ENCODE assay signal across 8 cellular contexts in the genomic region with DNA sequence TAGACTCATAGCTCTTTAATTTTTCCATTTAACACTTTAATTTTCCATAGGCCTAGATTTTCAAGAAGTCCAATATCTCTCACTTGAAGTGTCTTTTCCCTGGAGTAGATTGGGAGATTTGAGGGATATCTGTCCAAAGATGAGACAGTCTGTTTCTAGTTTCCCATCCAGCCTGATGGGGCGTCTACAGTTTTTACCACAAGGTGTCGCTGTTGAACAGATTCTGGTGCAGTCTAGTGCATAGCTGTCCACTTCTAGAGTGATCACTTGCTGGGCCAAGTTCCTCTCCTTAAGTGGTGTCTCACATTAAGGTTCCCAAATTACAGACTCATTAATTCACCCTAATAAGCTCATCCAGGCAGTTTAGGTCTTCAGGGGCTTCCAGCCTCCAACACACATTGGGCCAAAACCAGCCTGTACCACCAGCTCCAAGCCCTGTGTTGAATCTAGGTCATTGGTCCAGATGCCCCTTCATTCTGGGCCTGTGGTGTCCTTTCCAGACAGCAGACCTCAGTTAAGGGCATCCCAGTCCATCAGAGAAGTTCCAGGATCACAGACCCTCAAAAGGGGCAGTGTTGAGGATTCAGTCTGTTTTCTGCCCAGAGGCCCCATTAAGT.
DNase-seq lines count a peak whose midpoint lies in the region; ATAC-seq and TF ChIP-seq lines count a peak whose summit lies in the region.

No MANE protein-coding gene starts in this region.

- peaks cover 11% of the 10 kb centered on the region for H3K9me3 Mint-ChIP-seq in stimulated activated effector memory CD8-positive, alpha-beta T cell treated with anti-CD3 and anti-CD28 coated beads, Interleukin-12 subunit alpha, Interleukin-12 subunit beta, amount 100 ng/mL, for 72 hours

- H3K36me3 ChIP-seq in MM.1S (replicated peaks; ENCODE audit: insufficient read depth, low read length) = peaks cover 16% of the 10 kb centered on the region

- no peak overlapping the region for H3K4me3 Mint-ChIP-seq in stimulated activated effector memory CD8-positive, alpha-beta T cell treated with anti-CD3 and anti-CD28 coated beads, Interleukin-12 subunit alpha, Interleukin-12 subunit beta, amount 100 ng/mL, for 72 hours

- peak overlapping the region; percentile 74 for H3K27ac Mint-ChIP-seq in stimulated activated effector memory CD8-positive, alpha-beta T cell treated with anti-CD3 and anti-CD28 coated beads, Interleukin-12 subunit alpha, Interleukin-12 subunit beta, amount 100 ng/mL, for 72 hours

- no peak overlapping the region for H3K4me2 ChIP-seq in MM.1S (ENCODE audit: low read depth, low read length)

- ATAC-seq in stimulated activated effector memory CD8-positive, alpha-beta T cell treated with anti-CD3 and anti-CD28 coated beads, Interleukin-12 subunit alpha, Interleukin-12 subunit beta, amount 100 ng/mL, for 72 hours = peak; percentile 22
- ATAC-seq in GM21367 (IDR thresholded peaks at IDR 0.05; ENCODE audit: unreplicated experiment) = no peak

- peaks cover 77% of the 10 kb centered on the region for H3K36me3 Mint-ChIP-seq in stimulated activated effector memory CD8-positive, alpha-beta T cell treated with anti-CD3 and anti-CD28 coated beads, Interleukin-12 subunit alpha, Interleukin-12 subunit beta, amount 100 ng/mL, for 72 hours

- H3K4me3 ChIP-seq in MM.1S (ENCODE audit: low read length) (no peak overlapping the region), fibroblast of pulmonary artery (replicated peaks; ENCODE audit: low read depth, low read length) (no peak overlapping the region)

- H4K20me1 ChIP-seq in MM.1S (ENCODE audit: insufficient read depth, low read length) = no peaks in the 10 kb centered on the region

- DNase-seq in EH (ENCODE audit: low read depth) (peak; percentile 25), MM.1S (peak; percentile 69), fibroblast of pulmonary artery (ENCODE audit: low read depth) (peak; percentile 37), retina (no peak), NCI-H1092 (lab: John Stamatoyannopoulos, UW) (no peak)
- DNase-seq in activated CD4-positive, alpha-beta T cell treated with anti-CD3 and anti-CD28 coated beads, Interleukin-2, amount 50 U/mL, for 48 hours = peak; percentile 68 to 79
- DNase-seq in stimulated activated effector memory CD8-positive, alpha-beta T cell treated with anti-CD3 and anti-CD28 coated beads, Interleukin-12 subunit alpha, Interleukin-12 subunit beta, amount 100 ng/mL, for 72 hours (ENCODE audit: low spot score in 2 of 2) = peak; percentile 47 to 83

- no peak overlapping the region for H2AFZ ChIP-seq in MM.1S (ENCODE audit: low read length)

- H3K79me2 ChIP-seq in MM.1S (ENCODE audit: low read length) = no peaks in the 10 kb centered on the region

- no peaks in the 10 kb centered on the region; the same call in 1 of the 2 replicates for H3F3A ChIP-seq in MM.1S (ENCODE audit: insufficient read depth, low read length)

- no peaks in the 10 kb centered on the region for H3K27me3 ChIP-seq in MM.1S (replicated peaks; ENCODE audit: insufficient read depth, low read length)

- no peaks in the 10 kb centered on the region; the same call in 1 of the 2 replicates for H3K9me3 ChIP-seq in MM.1S (replicated peaks; ENCODE audit: insufficient read depth, low read length)

- TF ChIP-seq CTCF in MM.1S (IDR thresholded peaks at IDR 0.05; ENCODE audit: low read length) (peak; percentile 80), fibroblast of pulmonary artery (IDR thresholded peaks at IDR 0.05; ENCODE audit: low read length, missing control alignments) (peak; percentile 54)

- H3K9me2 ChIP-seq in MM.1S (replicated peaks; ENCODE audit: insufficient read depth, low read length) = no peaks in the 10 kb centered on the region

- H3K4me1 Mint-ChIP-seq in stimulated activated effector memory CD8-positive, alpha-beta T cell treated with anti-CD3 and anti-CD28 coated beads, Interleukin-12 subunit alpha, Interleukin-12 subunit beta, amount 100 ng/mL, for 72 hours = peaks cover 30% of the 10 kb centered on the region

- H3K4me1 ChIP-seq in MM.1S (ENCODE audit: low read length) = no peaks in the 10 kb centered on the region

- no peak overlapping the region for H3K27ac ChIP-seq in MM.1S (ENCODE audit: low read length)

- H3K9ac ChIP-seq in MM.1S (ENCODE audit: low read length) = no peak overlapping the region

Comparison
In these comparisons a context has a peak if more than half of its experiments do, and no peak if none do; other contexts are left out.
1. DNase-seq: peak in EH (single experiment), MM.1S (single experiment), activated CD4-positive, alpha-beta T cell treated with anti-CD3 and anti-CD28 coated beads, Interleukin-2, amount 50 U/mL, for 48 hours (2 of 2), fibroblast of pulmonary artery (single experiment) and stimulated activated effector memory CD8-positive, alpha-beta T cell treated with anti-CD3 and anti-CD28 coated beads, Interleukin-12 subunit alpha, Interleukin-12 subunit beta, amount 100 ng/mL, for 72 hours (2 of 2); none in retina (single experiment) and NCI-H1092 (single experiment).